1 cellular context compared by ENCODE assay signal in genomic region chr5:141032626-141033025, GRCh38.
TF ChIP-seq lines count a peak whose summit lies in the region.

No MANE protein-coding gene starts in this region.

TF ChIP-seq in H1, 55 proteins besides CTCF, POLR2A, EP300 and RAD21:
- TF ChIP-seq TEAD4 (IDR thresholded peaks at IDR 0.05; ENCODE audit: low read depth, low read length) (no peak), RFX5 (IDR thresholded peaks at IDR 0.05; ENCODE audit: borderline replicate concordance, low read depth, low read length) (no peak), YY1 (IDR thresholded peaks at IDR 0.05; ENCODE audit: low read depth, low read length) (no peak), EZH2 (IDR thresholded peaks at IDR 0.05; ENCODE audit: low read depth, low read length, severe bottlenecking) (no peak), SP2 (IDR thresholded peaks at IDR 0.05; ENCODE audit: low read length) (no peak), JUN (IDR thresholded peaks at IDR 0.05; ENCODE audit: low read depth, low read length) (no peak), NANOG (IDR thresholded peaks at IDR 0.05; ENCODE audit: insufficient read depth, low read depth, low read length, poor library complexity, severe bottlenecking) (no peak), TCF12 (IDR thresholded peaks at IDR 0.05; ENCODE audit: low read depth, low read length) (no peak), SRF (IDR thresholded peaks at IDR 0.05; ENCODE audit: low read depth, low read length) (no peak), BCL11A (IDR thresholded peaks at IDR 0.05; ENCODE audit: low read depth in 2 of 2, low read length in 2 of 2) (no peak), ASH2L (IDR thresholded peaks at IDR 0.05; ENCODE audit: low read length) (no peak), SP4 (IDR thresholded peaks at IDR 0.05; ENCODE audit: low read length) (no peak), POLR2AphosphoS5 (IDR thresholded peaks at IDR 0.05; ENCODE audit: low read depth, low read length) (no peak), E2F6 (IDR thresholded peaks at IDR 0.05) (no peak), GTF2F1 (IDR thresholded peaks at IDR 0.05; ENCODE audit: borderline replicate concordance, low read depth, low read length) (no peak), RXRA (IDR thresholded peaks at IDR 0.05; ENCODE audit: insufficient read depth, low read depth, low read length) (no peak), EGR1 (IDR thresholded peaks at IDR 0.05; ENCODE audit: borderline replicate concordance, low read depth, low read length) (no peak), TAF7 (optimal IDR thresholded peaks at IDR 0.05; ENCODE audit: borderline replicate concordance, low read depth, low read length) (no peak)
